ENCODE assay signal across 21 cellular contexts in the genomic region with DNA sequence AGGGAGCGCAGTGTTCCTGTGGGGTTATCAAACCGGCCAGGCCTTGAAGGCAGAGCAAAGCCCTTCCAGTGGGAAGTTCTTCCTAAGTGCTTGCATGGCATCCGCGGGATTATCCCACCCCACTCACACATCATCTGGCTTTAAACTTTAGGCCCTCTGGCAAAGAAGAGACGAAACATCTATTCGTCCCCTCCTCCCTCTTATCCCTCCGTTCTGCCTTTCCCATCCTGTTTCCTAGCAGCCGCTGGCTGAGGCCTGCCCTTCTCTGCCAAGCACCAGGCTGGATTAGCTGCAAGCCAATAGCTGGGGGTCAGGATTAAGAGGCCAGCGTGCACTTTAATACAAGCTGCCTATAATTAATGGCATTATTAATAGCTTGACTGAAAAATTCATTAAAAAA.
"Had no signal": no experiment of that assay in that cellular context is flagged by ENCODE, and none has a peak within 500 bp of the region (broad histone marks: within the 10 kb centered on the region; RNA-seq: fewer than 3 reads in every experiment).

No MANE protein-coding gene starts in this region.

- H3K4me1 ChIP-seq: colonic mucosa, esophagus muscularis mucosa, gastroesophageal sphincter, heart right ventricle, left lung, transverse colon, vagina had no signal

- H3K27me3 Mint-ChIP-seq: activated naive CD4-positive, alpha-beta T cell treated with anti-CD3 and anti-CD28 coated beads, Interleukin-2, amount 10 ng/mL, durations not matched to agents 7 days and 5 days; natural killer cell treated with Interleukin-12 subunit alpha and Interleukin-12 subunit beta and Interleukin-15 and Interleukin-18, amount 100 ng/mL, for 72 hours; stimulated activated naive B cell treated with anti-CD40 and anti-IgM and Interleukin-4, amounts not matched to agents 10 μg/mL and 1 μg/mL and 100 μg/mL, for 72 hours had no signal

- H3K27ac Mint-ChIP-seq: activated naive CD4-positive, alpha-beta T cell treated with anti-CD3 and anti-CD28 coated beads, Interleukin-2, amount 10 ng/mL, durations not matched to agents 7 days and 5 days; natural killer cell treated with Interleukin-12 subunit alpha and Interleukin-12 subunit beta and Interleukin-15 and Interleukin-18, amount 100 ng/mL, for 72 hours; stimulated activated naive B cell treated with anti-CD40 and anti-IgM and Interleukin-4, amounts not matched to agents 10 μg/mL and 1 μg/mL and 100 μg/mL, for 72 hours had no signal

- H3K36me3 Mint-ChIP-seq: activated naive CD4-positive, alpha-beta T cell treated with anti-CD3 and anti-CD28 coated beads, Interleukin-2, amount 10 ng/mL, durations not matched to agents 7 days and 5 days; natural killer cell treated with Interleukin-12 subunit alpha and Interleukin-12 subunit beta and Interleukin-15 and Interleukin-18, amount 100 ng/mL, for 72 hours; stimulated activated naive B cell treated with anti-CD40 and anti-IgM and Interleukin-4, amounts not matched to agents 10 μg/mL and 1 μg/mL and 100 μg/mL, for 72 hours had no signal

- H3K9me3 Mint-ChIP-seq: activated naive CD4-positive, alpha-beta T cell treated with anti-CD3 and anti-CD28 coated beads, Interleukin-2, amount 10 ng/mL, durations not matched to agents 7 days and 5 days had no signal

- H3K27ac ChIP-seq: colonic mucosa, dorsolateral prefrontal cortex, esophagus muscularis mucosa, gastroesophageal sphincter, heart right ventricle, left lung, transverse colon, vagina had no signal

- H3K27me3 ChIP-seq: colonic mucosa, esophagus muscularis mucosa, gastroesophageal sphincter, left lung, transverse colon, vagina had no signal

- H3K4me1 Mint-ChIP-seq: activated naive CD4-positive, alpha-beta T cell treated with anti-CD3 and anti-CD28 coated beads, Interleukin-2, amount 10 ng/mL, durations not matched to agents 7 days and 5 days; stimulated activated naive B cell treated with anti-CD40 and anti-IgM and Interleukin-4, amounts not matched to agents 10 μg/mL and 1 μg/mL and 100 μg/mL, for 72 hours had no signal

- H3K36me3 ChIP-seq: colonic mucosa, esophagus muscularis mucosa, gastroesophageal sphincter, heart right ventricle, left lung, transverse colon, vagina had no signal

- DNase-seq: activated CD4-positive, alpha-beta T cell treated with anti-CD3 and anti-CD28 coated beads, Interleukin-2, amount 50 U/mL, for 4 hours; activated CD8-positive, alpha-beta memory T cell treated with anti-CD3 and anti-CD28 coated beads for 24 hours; activated effector memory CD4-positive, alpha-beta T cell treated with Interleukin-2 at 50 U/mL for 16 hours; activated naive CD4-positive, alpha-beta T cell treated with anti-CD3 and anti-CD28 coated beads, Interleukin-2, amount 10 ng/mL, durations not matched to agents 7 days and 5 days; activated T-cell treated with anti-CD3 and anti-CD28 coated beads, Interleukin-2, amount 50 U/mL, for 48 hours; colonic mucosa; dorsolateral prefrontal cortex; heart right ventricle; kidney glomerular epithelial cell; occipital lobe; stimulated activated CD4-positive, alpha-beta T cell treated with anti-CD3 and anti-CD28 coated beads, Interleukin-2, amount 100 ng/mL, for 48 hours; stimulated activated CD8-positive, alpha-beta memory T cell treated with anti-CD3 and anti-CD28 coated beads, Interleukin-4, amount 100 ng/mL, for 48 hours; stimulated activated naive B cell treated with anti-CD40 and anti-IgM and Interleukin-4, amounts not matched to agents 10 μg/mL and 1 μg/mL and 100 μg/mL, for 72 hours; T-helper 1 cell; transverse colon had no signal

- H3K9me3 ChIP-seq: colonic mucosa, esophagus muscularis mucosa, gastroesophageal sphincter, heart right ventricle, left lung, transverse colon, vagina had no signal

- ATAC-seq: gastroesophageal sphincter; heart right ventricle; left lung; natural killer cell treated with Interleukin-12 subunit alpha and Interleukin-12 subunit beta and Interleukin-15 and Interleukin-18, amount 100 ng/mL, for 72 hours; stimulated activated naive B cell treated with anti-CD40 and anti-IgM and Interleukin-4, amounts not matched to agents 10 μg/mL and 1 μg/mL and 100 μg/mL, for 72 hours had no signal

- H3K4me3 Mint-ChIP-seq: activated naive CD4-positive, alpha-beta T cell treated with anti-CD3 and anti-CD28 coated beads, Interleukin-2, amount 10 ng/mL, durations not matched to agents 7 days and 5 days; natural killer cell treated with Interleukin-12 subunit alpha and Interleukin-12 subunit beta and Interleukin-15 and Interleukin-18, amount 100 ng/mL, for 72 hours; stimulated activated naive B cell treated with anti-CD40 and anti-IgM and Interleukin-4, amounts not matched to agents 10 μg/mL and 1 μg/mL and 100 μg/mL, for 72 hours had no signal

- H3K4me3 ChIP-seq: colonic mucosa, dorsolateral prefrontal cortex, esophagus muscularis mucosa, gastroesophageal sphincter, heart right ventricle, left lung, lung, transverse colon, vagina had no signal
